ENCODE assay signal across 25 cellular contexts in genomic region chr4:8245879-8246833, GRCh38. TPM values are rescaled to one million over a fixed set of nuclear protein-coding genes. Genes with fewer than 3 reads are reported as not detected.
DNase-seq lines count a peak whose midpoint lies in the region; ATAC-seq and TF ChIP-seq lines count a peak whose summit lies in the region.
"Had no signal": no experiment of that assay in that cellular context is flagged by ENCODE, and none has a peak within 500 bp of the region (broad histone marks: within the 10 kb centered on the region; RNA-seq: fewer than 3 reads in every experiment).

No MANE protein-coding gene starts in this region.

- no peak overlapping the region for H2AFZ ChIP-seq in hepatocyte

- H3K4me1 Mint-ChIP-seq in endodermal cell: peaks cover 4% of the 10 kb centered on the region

- H3K9me3 ChIP-seq in BLaER1 (no peaks in the 10 kb centered on the region), hepatocyte (ENCODE audit: low read depth) (no peaks in the 10 kb centered on the region), psoas muscle (no peaks in the 10 kb centered on the region), endodermal cell (ENCODE audit: control insufficient read depth, low read length) (no peaks in the 10 kb centered on the region)
- H3K9me3 ChIP-seq: transverse colon had no signal

- H3K27me3 ChIP-seq in BLaER1 (no peaks in the 10 kb centered on the region), hepatocyte (no peaks in the 10 kb centered on the region), psoas muscle (ENCODE audit: insufficient read depth in 3 of 3, low read length in 2 of 3) (no peaks in the 10 kb centered on the region), endodermal cell (ENCODE audit: control insufficient read depth, insufficient read depth, low read length, poor library complexity, severe bottlenecking) (no peaks in the 10 kb centered on the region)

- H3K4me2 ChIP-seq in BLaER1: no peak overlapping the region
- no peak overlapping the region for H3K4me2 ChIP-seq in hepatocyte
- H3K4me2 ChIP-seq: smooth muscle cell had no signal

- intact Hi-C loops in psoas muscle (cut with DNase I): no loop called here

- no peak overlapping the region for H3K9ac ChIP-seq in BLaER1
- no peak overlapping the region for H3K9ac ChIP-seq in endodermal cell (ENCODE audit: extremely low read depth, low read length, poor library complexity, severe bottlenecking)

- H3K27ac Mint-ChIP-seq in endodermal cell: no peak overlapping the region
- H3K27ac Mint-ChIP-seq: activated T-cell treated with anti-CD3 and anti-CD28 coated beads, Interleukin-2, amount 50 U/mL, for 24 hours; IgD-negative memory B cell had no signal

- H3K27ac ChIP-seq in BLaER1 (0 out of 2 replicates have a peak overlapping the region, but pooled peaks have one; percentile 3), hepatocyte (peak overlapping the region; percentile 77), psoas muscle (peak overlapping the region; percentile 61), endodermal cell (ENCODE audit: low read depth, low read length) (no peak overlapping the region)

- no peaks in the 10 kb centered on the region for H3K27me3 Mint-ChIP-seq in endodermal cell (ENCODE audit: insufficient read depth)
- H3K27me3 Mint-ChIP-seq: activated T-cell treated with anti-CD3 and anti-CD28 coated beads, Interleukin-2, amount 50 U/mL, for 24 hours; IgD-negative memory B cell had no signal

- no peaks in the 10 kb centered on the region for H3K79me2 ChIP-seq in hepatocyte

- H3K36me3 Mint-ChIP-seq in endodermal cell (ENCODE audit: low read depth): no peaks in the 10 kb centered on the region
- H3K36me3 Mint-ChIP-seq: IgD-negative memory B cell had no signal

- H4K20me1 ChIP-seq in BLaER1: peaks cover 2% of the 10 kb centered on the region; the same call in 1 of the 2 replicates
- H4K20me1 ChIP-seq in hepatocyte (ENCODE audit: insufficient read depth, poor library complexity, severe bottlenecking): no peaks in the 10 kb centered on the region

- in situ Hi-C loops in G401 (cut with HindIII; ENCODE audit: low sequenced_read_pairs): no loop called here

- no peak for TF ChIP-seq CTCF in hepatocyte (IDR thresholded peaks at IDR 0.05; ENCODE audit: poor library complexity)
- TF ChIP-seq CTCF in psoas muscle (IDR thresholded peaks at IDR 0.05): no peak
- TF ChIP-seq CTCF in endodermal cell (conservative IDR thresholded peaks at IDR 0.05): no peak
- TF ChIP-seq CTCF in GM10266 (IDR thresholded peaks at IDR 0.05; ENCODE audit: control insufficient read depth, insufficient read depth, low read depth, missing control alignments): no peak

- WGBS in hepatocyte (ENCODE audit: low lambda C conversion rate, missing lambda C conversion rate): 90% methylated on average over 31 of the region's 31 CpGs
- 91 to 92% (median 91%) methylated on average over 28 to 31 of the region's 31 CpGs for WGBS in psoas muscle, 3 donors
- 92 to 95% methylated on average over 24 to 31 of the region's 31 CpGs for WGBS in endodermal cell (ENCODE audit: insufficient coverage in 1 of 2, insufficient read length in 1 of 2), 2 experiments

- H3K36me3 ChIP-seq in BLaER1: peaks cover 8% of the 10 kb centered on the region; the same call in 1 of the 2 replicates
- no peaks in the 10 kb centered on the region for H3K36me3 ChIP-seq in hepatocyte (replicated peaks; ENCODE audit: insufficient read depth, low read depth)
- no peaks in the 10 kb centered on the region for H3K36me3 ChIP-seq in psoas muscle (ENCODE audit: insufficient read depth in 1 of 2, low read depth in 1 of 2)
- H3K36me3 ChIP-seq in endodermal cell (ENCODE audit: control insufficient read depth, insufficient read depth, low read length): no peaks in the 10 kb centered on the region
- H3K36me3 ChIP-seq: transverse colon had no signal

- H3K4me3 ChIP-seq in BLaER1 (no peak overlapping the region), hepatocyte (no peak overlapping the region), psoas muscle (no peak overlapping the region), endodermal cell (ENCODE audit: low read length) (no peak overlapping the region)
- H3K4me3 ChIP-seq: smooth muscle cell, transverse colon had no signal

- DNase-seq in MV-4-11 (lab: John Stamatoyannopoulos, UW): peak; percentile 87
- no peak for DNase-seq in hepatocyte (ENCODE audit: low spot score)
- peak; percentile 8 to 36 for DNase-seq in psoas muscle
- DNase-seq in endodermal cell: no peak
- DNase-seq in G401 (ENCODE audit: low spot score): no peak
- DNase-seq in effector CD4-positive, alpha-beta T cell: no peak
- DNase-seq in GM10266 (ENCODE audit: extremely low spot score): no peak
- DNase-seq: activated CD4-positive, CD25-positive, alpha-beta regulatory T cell treated with anti-CD3 and anti-CD28 coated beads, Interleukin-2, amount 50 U/mL, for 72 hours; activated CD8-positive, alpha-beta memory T cell treated with anti-CD3 and anti-CD28 coated beads for 24 hours; activated T-cell treated with anti-CD3 and anti-CD28 coated beads, Interleukin-2, amount 50 U/mL, for 24 hours; C1 segment of cervical spinal cord; Calu3; cortex of kidney; H9; head of caudate nucleus; mammary epithelial cell; NCI-H526; stimulated activated CD4-positive, alpha-beta T cell treated with anti-CD3 and anti-CD28 coated beads, Interleukin-2, amount 100 ng/mL, for 48 hours; stimulated activated naive CD4-positive, alpha-beta T cell; T1000; transverse colon had no signal

- H3K9me2 ChIP-seq in hepatocyte (replicated peaks; ENCODE audit: insufficient read depth): no peaks in the 10 kb centered on the region

- H3K4me1 ChIP-seq in BLaER1 (peaks cover 34% of the 10 kb centered on the region), hepatocyte (ENCODE audit: insufficient read depth) (peaks cover 19% of the 10 kb centered on the region), psoas muscle (peaks cover 8% of the 10 kb centered on the region), endodermal cell (ENCODE audit: control insufficient read depth, insufficient read depth, low read length) (peaks cover 6% of the 10 kb centered on the region)

- H3K4me3 Mint-ChIP-seq in endodermal cell: no peak overlapping the region
- H3K4me3 Mint-ChIP-seq: activated T-cell treated with anti-CD3 and anti-CD28 coated beads, Interleukin-2, amount 50 U/mL, for 24 hours; H9 had no signal

- no peak for ATAC-seq in psoas muscle

- peaks cover 4% of the 10 kb centered on the region for H3K9me3 Mint-ChIP-seq in endodermal cell
- H3K9me3 Mint-ChIP-seq: activated T-cell treated with anti-CD3 and anti-CD28 coated beads, Interleukin-2, amount 50 U/mL, for 24 hours; H9; IgD-negative memory B cell had no signal

RNA-seq across cellular contexts. Expression of gene HTRA3, which starts 23.4 kb away (rescaled TPM):
- total RNA-seq in hepatocyte: 17.7 and 19.4 TPM in 2 replicates
- polyA plus RNA-seq in hepatocyte: 34.9 and 39.4 TPM in 2 replicates
- total RNA-seq in psoas muscle: 10 to 100 TPM in 2 of 4 donors, 1 to 10 TPM in 2; 7.2 to 26.4 (median 17.0) TPM
- polyA plus RNA-seq in psoas muscle: 10 to 100 TPM; 11.1 to 15.5 (median 14.0) TPM
- 1 to 10 TPM; 3.2 to 4.6 TPM for total RNA-seq in endodermal cell
- 1.4 TPM for polyA plus RNA-seq in endodermal cell (2013, experiment 1 of 2)
- 1.6 TPM for polyA plus RNA-seq in endodermal cell (2013, experiment 2 of 2)
- 0.14 TPM in 1 of 2 replicates, not detected in the other for total RNA-seq in G401 (2014; rRNA removed; shearing (Covaris generic))
- total RNA-seq: Calu3, MCF 10A had no signal
- polyA plus RNA-seq: IgD-negative memory B cell, mammary epithelial cell had no signal

RNA-seq across cellular contexts. Expression of gene SH3TC1, which starts 47.1 kb away (rescaled TPM):
- total RNA-seq in hepatocyte (16.5 and 35.4 TPM in 2 replicates), psoas muscle (1 to 10 TPM; 4.6 to 7.9 (median 4.9) TPM), endodermal cell (1 to 10 TPM; 1.9 to 2.6 TPM)
- polyA plus RNA-seq in hepatocyte (30.3 and 41.2 TPM in 2 replicates), psoas muscle (1 to 10 TPM; 1.9 to 5.0 (median 4.0) TPM)
- polyA plus RNA-seq in endodermal cell (2013, experiment 1 of 2): 0.39 TPM
- polyA plus RNA-seq in endodermal cell (2013, experiment 2 of 2): 0.58 TPM
- not detected in 2 replicates for total RNA-seq in G401 (2014; rRNA removed; shearing (Covaris generic))

Comparison
In these comparisons a context has a peak if more than half of its experiments do, and no peak if none do; other contexts are left out.
1. DNase-seq: peak in MV-4-11 (single experiment) and psoas muscle (2 of 2); none in hepatocyte (single experiment), endodermal cell (single experiment), G401 (single experiment), effector CD4-positive, alpha-beta T cell (single experiment) and GM10266 (single experiment).